In genomic region chr3:170397579-170398177, GRCh38 we compare ENCODE assay signal across 30 cellular contexts. TPM values are rescaled to one million over a fixed set of nuclear protein-coding genes. Genes with fewer than 3 reads are reported as not detected.
"Had no signal": no experiment of that assay in that cellular context is flagged by ENCODE, and none has a peak within 500 bp of the region (broad histone marks: within the 10 kb centered on the region; RNA-seq: fewer than 3 reads in every experiment).

No MANE protein-coding gene starts in this region.

- H3K4me3 Mint-ChIP-seq: activated naive CD8-positive, alpha-beta T cell; brain; natural killer cell treated with Interleukin-12 subunit alpha and Interleukin-12 subunit beta and Interleukin-15 and Interleukin-18, amount 100 ng/mL, for 72 hours; stimulated activated memory B cell treated with anti-CD40 and anti-IgM and Interleukin-4, amounts not matched to agents 10 μg/mL and 1 μg/mL and 100 μg/mL, for 72 hours; stimulated activated naive CD8-positive, alpha-beta T cell treated with anti-CD3 and anti-CD28 coated beads, Interleukin-15, amount 100 ng/mL, for 72 hours; T-helper 2 cell treated with Interferon-gamma antibody and Interleukin-4, amounts not matched to agents 5 μg/mL and 100 μg/mL, for 36 hours had no signal

- H3K36me3 Mint-ChIP-seq: natural killer cell treated with Interleukin-12 subunit alpha and Interleukin-12 subunit beta and Interleukin-15 and Interleukin-18, amount 100 ng/mL, for 72 hours had no signal

- H3K27ac ChIP-seq: cardiac muscle cell, heart left ventricle, neutrophil, pancreas, psoas muscle, tibial artery, upper lobe of right lung had no signal

- FAIRE-seq: pancreas had no signal

- H3K9me3 ChIP-seq: neutrophil, pancreas, psoas muscle, tibial artery, upper lobe of right lung had no signal

- H3K36me3 ChIP-seq: pancreas had no signal

- H3K27me3 ChIP-seq: cardiac muscle cell, heart left ventricle, neutrophil, pancreas, tibial artery, upper lobe of right lung had no signal

- H3K4me1 Mint-ChIP-seq: brain; stimulated activated naive CD8-positive, alpha-beta T cell treated with anti-CD3 and anti-CD28 coated beads, Interleukin-15, amount 100 ng/mL, for 72 hours had no signal

- H3K4me3 ChIP-seq: cardiac muscle cell, heart left ventricle, pancreas, psoas muscle, smooth muscle cell, tibial artery, upper lobe of right lung had no signal

- H3K27ac Mint-ChIP-seq: activated naive CD8-positive, alpha-beta T cell; brain; natural killer cell treated with Interleukin-12 subunit alpha and Interleukin-12 subunit beta and Interleukin-15 and Interleukin-18, amount 100 ng/mL, for 72 hours; stimulated activated memory B cell treated with anti-CD40 and anti-IgM and Interleukin-4, amounts not matched to agents 10 μg/mL and 1 μg/mL and 100 μg/mL, for 72 hours; stimulated activated naive CD8-positive, alpha-beta T cell treated with anti-CD3 and anti-CD28 coated beads, Interleukin-15, amount 100 ng/mL, for 72 hours; T-helper 2 cell treated with Interferon-gamma antibody and Interleukin-4, amounts not matched to agents 5 μg/mL and 100 μg/mL, for 36 hours had no signal

- H3K4me1 ChIP-seq: pancreas, psoas muscle, tibial artery, upper lobe of right lung had no signal

- DNase-seq: activated CD4-positive, alpha-beta T cell treated with anti-CD3 and anti-CD28 coated beads for 4 hours; activated CD4-positive, alpha-beta T cell treated with anti-CD3 and anti-CD28 coated beads, Interleukin-2, amount 50 U/mL, for 4 hours; activated CD4-positive, CD25-positive, alpha-beta regulatory T cell; activated effector memory CD4-positive, alpha-beta T cell treated with Interleukin-2 at 50 U/mL for 16 hours; activated naive CD4-positive, alpha-beta T cell treated with Interleukin-2 at 50 U/mL for 16 hours; aorta; cortex of kidney; foreskin fibroblast; heart left ventricle; mammary epithelial cell; midbrain; pancreas; psoas muscle; stimulated activated CD4-positive, alpha-beta T cell treated with anti-CD3 and anti-CD28 coated beads, Interleukin-1b, Interleukin-23, amount 100 ng/mL, for 48 hours; stimulated activated CD4-positive, alpha-beta T cell treated with anti-CD3 and anti-CD28 coated beads, Interleukin-4, amount 100 ng/mL, for 4 hours; stimulated activated CD8-positive, alpha-beta memory T cell treated with anti-CD3 and anti-CD28 coated beads, Interleukin-4, amount 100 ng/mL, for 48 hours; stimulated activated naive CD8-positive, alpha-beta T cell treated with anti-CD3 and anti-CD28 coated beads, Interleukin-15, amount 100 ng/mL, for 72 hours; substantia nigra; T-helper 1 cell; tibial artery; upper lobe of right lung had no signal

- H3K4me2 ChIP-seq: smooth muscle cell had no signal

- ATAC-seq: esophagus mucosa; heart left ventricle; natural killer cell treated with Interleukin-12 subunit alpha and Interleukin-12 subunit beta and Interleukin-15 and Interleukin-18, amount 100 ng/mL, for 72 hours; pancreas; stimulated activated memory B cell treated with anti-CD40 and anti-IgM and Interleukin-4, amounts not matched to agents 10 μg/mL and 1 μg/mL and 100 μg/mL, for 72 hours; stimulated activated naive CD8-positive, alpha-beta T cell treated with anti-CD3 and anti-CD28 coated beads, Interleukin-15, amount 100 ng/mL, for 72 hours; upper lobe of right lung had no signal

- H3K27me3 Mint-ChIP-seq: activated naive CD8-positive, alpha-beta T cell; brain; natural killer cell treated with Interleukin-12 subunit alpha and Interleukin-12 subunit beta and Interleukin-15 and Interleukin-18, amount 100 ng/mL, for 72 hours; stimulated activated memory B cell treated with anti-CD40 and anti-IgM and Interleukin-4, amounts not matched to agents 10 μg/mL and 1 μg/mL and 100 μg/mL, for 72 hours; stimulated activated naive CD8-positive, alpha-beta T cell treated with anti-CD3 and anti-CD28 coated beads, Interleukin-15, amount 100 ng/mL, for 72 hours had no signal

- H3K9me3 Mint-ChIP-seq: natural killer cell treated with Interleukin-12 subunit alpha and Interleukin-12 subunit beta and Interleukin-15 and Interleukin-18, amount 100 ng/mL, for 72 hours; stimulated activated naive CD8-positive, alpha-beta T cell treated with anti-CD3 and anti-CD28 coated beads, Interleukin-15, amount 100 ng/mL, for 72 hours; T-helper 2 cell treated with Interferon-gamma antibody and Interleukin-4, amounts not matched to agents 5 μg/mL and 100 μg/mL, for 36 hours had no signal

RNA-seq across cellular contexts. Expression of gene CLDN11, which starts 21.0 kb away (rescaled TPM):
- polyA plus RNA-seq: cardiac muscle cell had no signal
